ENCODE assay signal across 1 cellular context in the genomic region with DNA sequence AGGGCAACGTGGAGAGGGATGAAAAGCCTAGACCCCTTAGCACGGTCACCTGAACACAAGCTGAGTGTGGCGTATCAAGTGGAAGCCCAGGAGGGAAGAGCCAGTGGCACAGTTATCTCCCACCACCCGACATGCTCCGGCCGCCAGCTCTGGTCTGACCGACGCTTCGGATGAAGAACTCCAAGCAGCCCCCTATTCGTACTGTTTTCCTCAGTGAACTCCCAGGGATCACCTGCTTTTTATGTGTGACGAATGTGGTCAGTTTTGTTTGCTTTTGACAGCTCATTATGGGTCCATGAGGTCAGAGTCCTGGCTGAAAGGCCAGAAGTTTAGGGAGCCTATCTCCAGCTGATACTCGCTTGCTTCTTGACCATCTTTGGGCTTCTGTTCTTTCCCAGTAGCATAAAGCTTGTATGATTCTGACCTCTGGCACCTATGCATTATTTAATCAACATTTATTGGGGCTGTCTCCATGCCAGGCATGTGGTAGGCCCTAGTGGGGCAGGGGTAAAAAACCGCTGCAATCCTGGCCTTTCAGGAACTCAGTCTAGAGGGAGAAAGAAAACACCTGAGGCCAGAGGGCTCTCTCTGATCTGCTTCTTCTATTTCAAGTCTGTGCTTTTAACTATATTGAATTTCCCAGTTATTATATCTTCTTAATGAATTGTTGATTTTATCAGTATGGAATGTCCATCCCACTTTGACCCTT.
TF ChIP-seq lines count a peak whose summit lies in the region.

No MANE protein-coding gene starts in this region.

TF ChIP-seq in A549, 52 proteins besides CTCF, POLR2A, EP300 and RAD21 (continued from another document):
- no peak for TF ChIP-seq NPAS2 (CRISPR knock-in tag; IDR thresholded peaks at IDR 0.05; ENCODE audit: borderline replicate concordance)
TF ChIP-seq in A549: peak in this region for 0.
